ENCODE assay signal across 1 cellular context in the genomic region with DNA sequence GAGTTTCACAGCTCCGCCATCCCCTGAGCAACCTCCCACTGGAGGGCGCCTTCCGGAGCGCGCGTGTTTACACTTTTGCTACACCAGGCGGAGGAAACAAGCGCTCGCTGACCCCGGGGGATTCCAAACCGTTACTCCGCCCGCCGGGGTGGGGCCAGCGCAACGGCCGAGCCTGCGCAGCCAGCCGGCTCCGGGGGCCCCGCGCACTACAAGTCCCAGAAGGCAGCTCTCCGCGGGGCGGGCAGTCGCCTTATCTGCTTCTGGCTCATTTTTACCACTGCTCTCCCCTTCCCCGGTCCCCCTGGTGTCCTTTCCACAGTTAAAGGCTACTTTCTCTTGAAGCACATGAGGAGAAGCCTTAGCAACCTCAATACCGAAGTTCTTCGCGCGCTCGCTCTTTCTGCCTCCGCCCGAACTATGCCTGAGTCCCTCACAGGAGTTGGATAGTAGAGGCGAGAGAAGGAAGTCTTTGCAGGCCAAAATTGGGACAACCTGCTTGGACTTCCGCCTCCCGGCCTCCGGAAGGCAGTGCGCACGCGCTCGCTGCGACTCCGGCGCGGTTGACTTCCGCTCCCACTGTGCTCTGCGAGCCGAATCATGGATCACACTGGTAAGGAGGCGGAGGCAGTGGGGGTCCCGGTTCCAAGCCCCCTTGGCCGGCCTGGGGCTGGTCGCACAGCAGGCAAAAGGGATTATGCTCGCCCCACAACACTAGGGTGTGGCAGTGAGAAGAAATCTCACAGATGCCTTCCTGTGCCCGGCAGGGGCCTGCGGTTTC.
A peak's percentile ranks its signal among the peaks of the same experiment; 100 is the strongest.
TF ChIP-seq lines count a peak whose summit lies in the region.

A gene with protein sequence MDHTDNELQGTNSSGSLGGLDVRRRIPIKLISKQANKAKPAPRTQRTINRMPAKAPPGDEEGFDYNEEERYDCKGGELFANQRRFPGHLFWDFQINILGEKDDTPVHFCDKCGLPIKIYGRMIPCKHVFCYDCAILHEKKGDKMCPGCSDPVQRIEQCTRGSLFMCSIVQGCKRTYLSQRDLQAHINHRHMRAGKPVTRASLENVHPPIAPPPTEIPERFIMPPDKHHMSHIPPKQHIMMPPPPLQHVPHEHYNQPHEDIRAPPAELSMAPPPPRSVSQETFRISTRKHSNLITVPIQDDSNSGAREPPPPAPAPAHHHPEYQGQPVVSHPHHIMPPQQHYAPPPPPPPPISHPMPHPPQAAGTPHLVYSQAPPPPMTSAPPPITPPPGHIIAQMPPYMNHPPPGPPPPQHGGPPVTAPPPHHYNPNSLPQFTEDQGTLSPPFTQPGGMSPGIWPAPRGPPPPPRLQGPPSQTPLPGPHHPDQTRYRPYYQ (plus strand): TSS at position 576 of the 778 bp plus-strand sequence. CDS start 22 bp downstream, at position 598.

TF ChIP-seq in HepG2, 621 proteins besides CTCF, POLR2A, EP300 and RAD21 (continued from another document and continues in another):
- TF ChIP-seq, protein P1, sequence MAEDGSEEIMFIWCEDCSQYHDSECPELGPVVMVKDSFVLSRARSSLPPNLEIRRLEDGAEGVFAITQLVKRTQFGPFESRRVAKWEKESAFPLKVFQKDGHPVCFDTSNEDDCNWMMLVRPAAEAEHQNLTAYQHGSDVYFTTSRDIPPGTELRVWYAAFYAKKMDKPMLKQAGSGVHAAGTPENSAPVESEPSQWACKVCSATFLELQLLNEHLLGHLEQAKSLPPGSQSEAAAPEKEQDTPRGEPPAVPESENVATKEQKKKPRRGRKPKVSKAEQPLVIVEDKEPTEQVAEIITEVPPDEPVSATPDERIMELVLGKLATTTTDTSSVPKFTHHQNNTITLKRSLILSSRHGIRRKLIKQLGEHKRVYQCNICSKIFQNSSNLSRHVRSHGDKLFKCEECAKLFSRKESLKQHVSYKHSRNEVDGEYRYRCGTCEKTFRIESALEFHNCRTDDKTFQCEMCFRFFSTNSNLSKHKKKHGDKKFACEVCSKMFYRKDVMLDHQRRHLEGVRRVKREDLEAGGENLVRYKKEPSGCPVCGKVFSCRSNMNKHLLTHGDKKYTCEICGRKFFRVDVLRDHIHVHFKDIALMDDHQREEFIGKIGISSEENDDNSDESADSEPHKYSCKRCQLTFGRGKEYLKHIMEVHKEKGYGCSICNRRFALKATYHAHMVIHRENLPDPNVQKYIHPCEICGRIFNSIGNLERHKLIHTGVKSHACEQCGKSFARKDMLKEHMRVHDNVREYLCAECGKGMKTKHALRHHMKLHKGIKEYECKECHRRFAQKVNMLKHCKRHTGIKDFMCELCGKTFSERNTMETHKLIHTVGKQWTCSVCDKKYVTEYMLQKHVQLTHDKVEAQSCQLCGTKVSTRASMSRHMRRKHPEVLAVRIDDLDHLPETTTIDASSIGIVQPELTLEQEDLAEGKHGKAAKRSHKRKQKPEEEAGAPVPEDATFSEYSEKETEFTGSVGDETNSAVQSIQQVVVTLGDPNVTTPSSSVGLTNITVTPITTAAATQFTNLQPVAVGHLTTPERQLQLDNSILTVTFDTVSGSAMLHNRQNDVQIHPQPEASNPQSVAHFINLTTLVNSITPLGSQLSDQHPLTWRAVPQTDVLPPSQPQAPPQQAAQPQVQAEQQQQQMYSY (CRISPR knock-in tag; IDR thresholded peaks at IDR 0.05): no peak
- TF ChIP-seq CBX5 (CRISPR knock-in tag; IDR thresholded peaks at IDR 0.05; ENCODE audit: borderline replicate concordance) (no peak; the same call in 1 of the 2 replicates), ZNF619 (CRISPR knock-in tag; IDR thresholded peaks at IDR 0.05) (no peak; the same call in none of the 2 replicates), AKAP8 (CRISPR knock-in tag; IDR thresholded peaks at IDR 0.05) (no peak; the same call in 1 of the 2 replicates), ZNF260 (CRISPR knock-in tag; IDR thresholded peaks at IDR 0.05; ENCODE audit: borderline replicate concordance, low read depth) (no peak), ZFP90 (CRISPR knock-in tag; IDR thresholded peaks at IDR 0.05; ENCODE audit: borderline replicate concordance) (no peak), PAF1 (CRISPR knock-in tag; IDR thresholded peaks at IDR 0.05) (no peak), PITX1 (CRISPR knock-in tag; IDR thresholded peaks at IDR 0.05) (peak; percentile 58), RAD51 (IDR thresholded peaks at IDR 0.05; ENCODE audit: borderline replicate concordance) (no peak), MBD4 (IDR thresholded peaks at IDR 0.05; ENCODE audit: borderline replicate concordance, low read length) (no peak), ZFY (CRISPR knock-in tag; IDR thresholded peaks at IDR 0.05) (peak; percentile 94), PPARG (CRISPR knock-in tag; conservative IDR thresholded peaks at IDR 0.05) (0 out of 2 replicates have a peak, but pooled peaks have one; percentile 12), PCBP2 (optimal IDR thresholded peaks at IDR 0.05; ENCODE audit: low read depth, low read length, poor library complexity, severe bottlenecking) (no peak), DNMT1 (CRISPR knock-in tag; IDR thresholded peaks at IDR 0.05) (peak; percentile 64; the same call in 1 of the 2 replicates), HNF4G (IDR thresholded peaks at IDR 0.05; ENCODE audit: borderline replicate concordance, low read depth, low read length) (no peak; the same call in 1 of the 2 replicates), HNF4G (CRISPR knock-in tag; IDR thresholded peaks at IDR 0.05; ENCODE audit: borderline replicate concordance, low read depth) (peak; percentile 18; the same call in 1 of the 2 replicates), ZFP41 (CRISPR knock-in tag; IDR thresholded peaks at IDR 0.05; ENCODE audit: borderline replicate concordance) (no peak; the same call in 1 of the 2 replicates), ZNF124 (CRISPR knock-in tag; IDR thresholded peaks at IDR 0.05) (no peak), ZSCAN21 (CRISPR knock-in tag; IDR thresholded peaks at IDR 0.05; ENCODE audit: borderline replicate concordance) (peak; percentile 72; the same call in 1 of the 2 replicates), NFIC (IDR thresholded peaks at IDR 0.05; ENCODE audit: low read length) (peak; percentile 12; the same call in 1 of the 2 replicates)
- TF ChIP-seq, protein P2, sequence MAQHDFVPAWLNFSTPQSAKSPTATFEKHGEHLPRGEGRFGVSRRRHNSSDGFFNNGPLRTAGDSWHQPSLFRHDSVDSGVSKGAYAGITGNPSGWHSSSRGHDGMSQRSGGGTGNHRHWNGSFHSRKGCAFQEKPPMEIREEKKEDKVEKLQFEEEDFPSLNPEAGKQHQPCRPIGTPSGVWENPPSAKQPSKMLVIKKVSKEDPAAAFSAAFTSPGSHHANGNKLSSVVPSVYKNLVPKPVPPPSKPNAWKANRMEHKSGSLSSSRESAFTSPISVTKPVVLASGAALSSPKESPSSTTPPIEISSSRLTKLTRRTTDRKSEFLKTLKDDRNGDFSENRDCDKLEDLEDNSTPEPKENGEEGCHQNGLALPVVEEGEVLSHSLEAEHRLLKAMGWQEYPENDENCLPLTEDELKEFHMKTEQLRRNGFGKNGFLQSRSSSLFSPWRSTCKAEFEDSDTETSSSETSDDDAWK (CRISPR knock-in tag; IDR thresholded peaks at IDR 0.05): no peak
- TF ChIP-seq, protein P3, sequence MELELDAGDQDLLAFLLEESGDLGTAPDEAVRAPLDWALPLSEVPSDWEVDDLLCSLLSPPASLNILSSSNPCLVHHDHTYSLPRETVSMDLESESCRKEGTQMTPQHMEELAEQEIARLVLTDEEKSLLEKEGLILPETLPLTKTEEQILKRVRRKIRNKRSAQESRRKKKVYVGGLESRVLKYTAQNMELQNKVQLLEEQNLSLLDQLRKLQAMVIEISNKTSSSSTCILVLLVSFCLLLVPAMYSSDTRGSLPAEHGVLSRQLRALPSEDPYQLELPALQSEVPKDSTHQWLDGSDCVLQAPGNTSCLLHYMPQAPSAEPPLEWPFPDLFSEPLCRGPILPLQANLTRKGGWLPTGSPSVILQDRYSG (CRISPR knock-in tag; IDR thresholded peaks at IDR 0.05): no peak
- TF ChIP-seq, protein P4, sequence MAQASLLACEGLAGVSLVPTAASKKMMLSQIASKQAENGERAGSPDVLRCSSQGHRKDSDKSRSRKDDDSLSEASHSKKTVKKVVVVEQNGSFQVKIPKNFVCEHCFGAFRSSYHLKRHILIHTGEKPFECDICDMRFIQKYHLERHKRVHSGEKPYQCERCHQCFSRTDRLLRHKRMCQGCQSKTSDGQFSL (CRISPR knock-in tag; IDR thresholded peaks at IDR 0.05): no peak
- TF ChIP-seq, protein P5, sequence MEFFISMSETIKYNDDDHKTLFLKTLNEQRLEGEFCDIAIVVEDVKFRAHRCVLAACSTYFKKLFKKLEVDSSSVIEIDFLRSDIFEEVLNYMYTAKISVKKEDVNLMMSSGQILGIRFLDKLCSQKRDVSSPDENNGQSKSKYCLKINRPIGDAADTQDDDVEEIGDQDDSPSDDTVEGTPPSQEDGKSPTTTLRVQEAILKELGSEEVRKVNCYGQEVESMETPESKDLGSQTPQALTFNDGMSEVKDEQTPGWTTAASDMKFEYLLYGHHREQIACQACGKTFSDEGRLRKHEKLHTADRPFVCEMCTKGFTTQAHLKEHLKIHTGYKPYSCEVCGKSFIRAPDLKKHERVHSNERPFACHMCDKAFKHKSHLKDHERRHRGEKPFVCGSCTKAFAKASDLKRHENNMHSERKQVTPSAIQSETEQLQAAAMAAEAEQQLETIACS (CRISPR knock-in tag; IDR thresholded peaks at IDR 0.05): no peak; the same call in 1 of the 2 replicates
- TF ChIP-seq, protein P6, sequence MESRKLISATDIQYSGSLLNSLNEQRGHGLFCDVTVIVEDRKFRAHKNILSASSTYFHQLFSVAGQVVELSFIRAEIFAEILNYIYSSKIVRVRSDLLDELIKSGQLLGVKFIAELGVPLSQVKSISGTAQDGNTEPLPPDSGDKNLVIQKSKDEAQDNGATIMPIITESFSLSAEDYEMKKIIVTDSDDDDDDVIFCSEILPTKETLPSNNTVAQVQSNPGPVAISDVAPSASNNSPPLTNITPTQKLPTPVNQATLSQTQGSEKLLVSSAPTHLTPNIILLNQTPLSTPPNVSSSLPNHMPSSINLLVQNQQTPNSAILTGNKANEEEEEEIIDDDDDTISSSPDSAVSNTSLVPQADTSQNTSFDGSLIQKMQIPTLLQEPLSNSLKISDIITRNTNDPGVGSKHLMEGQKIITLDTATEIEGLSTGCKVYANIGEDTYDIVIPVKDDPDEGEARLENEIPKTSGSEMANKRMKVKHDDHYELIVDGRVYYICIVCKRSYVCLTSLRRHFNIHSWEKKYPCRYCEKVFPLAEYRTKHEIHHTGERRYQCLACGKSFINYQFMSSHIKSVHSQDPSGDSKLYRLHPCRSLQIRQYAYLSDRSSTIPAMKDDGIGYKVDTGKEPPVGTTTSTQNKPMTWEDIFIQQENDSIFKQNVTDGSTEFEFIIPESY (CRISPR knock-in tag; IDR thresholded peaks at IDR 0.05): no peak; the same call in 1 of the 2 replicates
- TF ChIP-seq, protein P7, sequence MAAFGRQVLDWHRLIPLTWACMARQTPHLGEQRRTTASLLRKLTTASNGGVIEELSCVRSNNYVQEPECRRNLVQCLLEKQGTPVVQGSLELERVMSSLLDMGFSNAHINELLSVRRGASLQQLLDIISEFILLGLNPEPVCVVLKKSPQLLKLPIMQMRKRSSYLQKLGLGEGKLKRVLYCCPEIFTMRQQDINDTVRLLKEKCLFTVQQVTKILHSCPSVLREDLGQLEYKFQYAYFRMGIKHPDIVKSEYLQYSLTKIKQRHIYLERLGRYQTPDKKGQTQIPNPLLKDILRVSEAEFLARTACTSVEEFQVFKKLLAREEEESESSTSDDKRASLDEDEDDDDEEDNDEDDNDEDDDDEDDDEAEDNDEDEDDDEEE (CRISPR knock-in tag; IDR thresholded peaks at IDR 0.05): no peak; the same call in 1 of the 2 replicates
- TF ChIP-seq, protein P8, sequence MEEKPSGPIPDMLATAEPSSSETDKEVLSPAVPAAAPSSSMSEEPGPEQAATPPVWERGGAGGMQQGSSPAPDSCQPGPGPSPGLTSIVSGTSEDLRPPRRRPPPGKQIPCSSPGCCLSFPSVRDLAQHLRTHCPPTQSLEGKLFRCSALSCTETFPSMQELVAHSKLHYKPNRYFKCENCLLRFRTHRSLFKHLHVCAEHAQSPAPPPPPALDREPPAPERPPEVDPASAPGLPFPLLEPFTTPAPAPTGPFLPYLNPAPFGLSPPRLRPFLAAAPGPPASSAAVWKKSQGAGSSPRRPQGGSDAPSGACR (CRISPR knock-in tag; IDR thresholded peaks at IDR 0.05): no peak
- TF ChIP-seq, protein P9, sequence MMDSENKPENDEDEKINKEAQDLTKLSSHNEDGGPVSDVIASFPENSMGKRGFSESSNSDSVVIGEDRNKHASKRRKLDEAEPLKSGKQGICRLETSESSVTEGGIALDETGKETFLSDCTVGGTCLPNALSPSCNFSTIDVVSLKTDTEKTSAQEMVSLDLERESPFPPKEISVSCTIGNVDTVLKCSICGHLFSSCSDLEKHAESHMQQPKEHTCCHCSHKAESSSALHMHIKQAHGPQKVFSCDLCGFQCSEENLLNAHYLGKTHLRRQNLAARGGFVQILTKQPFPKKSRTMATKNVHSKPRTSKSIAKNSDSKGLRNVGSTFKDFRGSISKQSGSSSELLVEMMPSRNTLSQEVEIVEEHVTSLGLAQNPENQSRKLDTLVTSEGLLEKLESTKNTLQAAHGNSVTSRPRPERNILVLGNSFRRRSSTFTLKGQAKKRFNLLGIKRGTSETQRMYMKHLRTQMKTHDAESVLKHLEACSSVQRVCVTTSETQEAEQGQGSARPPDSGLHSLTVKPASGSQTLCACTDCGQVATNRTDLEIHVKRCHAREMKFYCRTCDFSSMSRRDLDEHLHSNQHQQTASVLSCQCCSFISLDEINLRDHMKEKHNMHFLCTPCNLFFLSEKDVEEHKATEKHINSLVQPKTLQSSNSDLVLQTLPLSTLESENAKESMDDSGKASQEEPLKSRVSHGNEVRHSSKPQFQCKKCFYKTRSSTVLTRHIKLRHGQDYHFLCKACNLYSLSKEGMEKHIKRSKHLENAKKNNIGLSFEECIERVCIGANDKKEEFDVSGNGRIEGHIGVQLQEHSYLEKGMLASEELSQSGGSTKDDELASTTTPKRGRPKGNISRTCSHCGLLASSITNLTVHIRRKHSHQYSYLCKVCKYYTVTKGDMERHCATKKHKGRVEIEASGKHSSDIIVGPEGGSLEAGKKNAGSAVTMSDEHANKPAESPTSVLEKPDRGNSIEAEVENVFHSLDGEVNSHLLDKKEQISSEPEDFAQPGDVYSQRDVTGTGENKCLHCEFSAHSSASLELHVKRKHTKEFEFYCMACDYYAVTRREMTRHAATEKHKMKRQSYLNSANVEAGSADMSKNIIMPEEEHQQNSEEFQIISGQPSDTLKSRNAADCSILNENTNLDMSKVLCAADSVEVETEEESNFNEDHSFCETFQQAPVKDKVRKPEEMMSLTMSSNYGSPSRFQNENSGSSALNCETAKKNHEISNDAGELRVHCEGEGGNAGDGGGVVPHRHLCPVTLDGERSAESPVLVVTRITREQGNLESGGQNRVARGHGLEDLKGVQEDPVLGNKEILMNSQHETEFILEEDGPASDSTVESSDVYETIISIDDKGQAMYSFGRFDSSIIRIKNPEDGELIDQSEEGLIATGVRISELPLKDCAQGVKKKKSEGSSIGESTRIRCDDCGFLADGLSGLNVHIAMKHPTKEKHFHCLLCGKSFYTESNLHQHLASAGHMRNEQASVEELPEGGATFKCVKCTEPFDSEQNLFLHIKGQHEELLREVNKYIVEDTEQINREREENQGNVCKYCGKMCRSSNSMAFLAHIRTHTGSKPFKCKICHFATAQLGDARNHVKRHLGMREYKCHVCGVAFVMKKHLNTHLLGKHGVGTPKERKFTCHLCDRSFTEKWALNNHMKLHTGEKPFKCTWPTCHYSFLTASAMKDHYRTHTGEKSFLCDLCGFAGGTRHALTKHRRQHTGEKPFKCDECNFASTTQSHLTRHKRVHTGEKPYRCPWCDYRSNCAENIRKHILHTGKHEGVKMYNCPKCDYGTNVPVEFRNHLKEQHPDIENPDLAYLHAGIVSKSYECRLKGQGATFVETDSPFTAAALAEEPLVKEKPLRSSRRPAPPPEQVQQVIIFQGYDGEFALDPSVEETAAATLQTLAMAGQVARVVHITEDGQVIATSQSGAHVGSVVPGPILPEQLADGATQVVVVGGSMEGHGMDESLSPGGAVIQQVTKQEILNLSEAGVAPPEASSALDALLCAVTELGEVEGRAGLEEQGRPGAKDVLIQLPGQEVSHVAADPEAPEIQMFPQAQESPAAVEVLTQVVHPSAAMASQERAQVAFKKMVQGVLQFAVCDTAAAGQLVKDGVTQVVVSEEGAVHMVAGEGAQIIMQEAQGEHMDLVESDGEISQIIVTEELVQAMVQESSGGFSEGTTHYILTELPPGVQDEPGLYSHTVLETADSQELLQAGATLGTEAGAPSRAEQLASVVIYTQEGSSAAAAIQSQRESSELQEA (CRISPR knock-in tag; IDR thresholded peaks at IDR 0.05; ENCODE audit: not compliant biosample characterization): no peak
